ENCODE assay signal across 35 cellular contexts in the genomic region with DNA sequence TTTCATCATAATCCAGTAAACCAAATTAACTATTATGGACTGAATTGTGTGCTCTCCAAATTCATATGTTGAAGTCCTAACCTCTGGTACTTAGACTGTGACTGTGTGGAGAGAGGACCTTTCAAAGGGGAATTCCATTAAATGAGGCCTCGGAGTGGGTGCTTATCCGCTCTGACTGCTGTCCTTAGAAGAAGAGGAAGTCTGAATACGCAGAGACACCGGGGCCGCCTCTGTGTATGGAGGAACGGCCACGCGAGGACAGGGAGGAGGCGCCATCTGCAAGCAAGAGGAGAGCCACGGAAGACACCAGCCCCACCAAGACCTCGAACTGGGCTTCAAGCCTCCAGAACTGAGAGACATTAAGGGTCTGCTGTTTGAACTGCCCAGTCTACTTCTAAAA.
"Had no signal": no experiment of that assay in that cellular context is flagged by ENCODE, and none has a peak within 500 bp of the region (broad histone marks: within the 10 kb centered on the region; RNA-seq: fewer than 3 reads in every experiment).

No MANE protein-coding gene starts in this region.

- ATAC-seq: activated CD8-positive, alpha-beta T cell treated with anti-CD3 and anti-CD28 coated beads, Interleukin-2, amount 10 ng/mL, durations not matched to agents 7 days and 5 days; Panc1 had no signal

- H3K27ac Mint-ChIP-seq: activated B cell treated with CpG ODN at 0.5 μM for 24 hours; activated CD8-positive, alpha-beta T cell treated with anti-CD3 and anti-CD28 coated beads, Interleukin-2, amount 10 ng/mL, durations not matched to agents 7 days and 5 days; activated naive CD4-positive, alpha-beta T cell treated with anti-CD3 and anti-CD28 coated beads, Interleukin-2, amount 50 U/mL, for 24 hours; activated naive CD8-positive, alpha-beta T cell treated with anti-CD3 and anti-CD28 coated beads, Interleukin-2, amount 10 ng/mL, durations not matched to agents 7 days and 5 days; activated T-cell treated with anti-CD3 and anti-CD28 coated beads, Interleukin-2, amount 50 U/mL, for 24 hours; activated T-helper 2 cell treated with anti-CD3 and anti-CD28 coated beads, Interferon-gamma antibody, Interleukin-2, Interleukin-4, amounts not matched to agents 10 μg/mL and 5 μg/mL and 100 μg/mL, durations not matched to agents 14 hours and 24 hours and 36 hours; IgD-negative memory B cell had no signal

- H3K27ac ChIP-seq: ascending aorta, cardiac muscle cell, VCaP had no signal

- H3K27me3 ChIP-seq: ascending aorta, MG63 had no signal

- DNase-seq: activated B cell treated with CpG ODN at 0.5 μM for 24 hours; activated CD4-positive, alpha-beta T cell treated with anti-CD3 and anti-CD28 coated beads for 48 hours; activated CD4-positive, alpha-beta T cell treated with anti-CD3 and anti-CD28 coated beads, Interleukin-2, amount 50 U/mL, for 48 hours; activated CD4-positive, CD25-positive, alpha-beta regulatory T cell treated with anti-CD3 and anti-CD28 coated beads, Interleukin-2, amount 50 U/mL, for 72 hours; activated CD8-positive, alpha-beta T cell treated with anti-CD3 and anti-CD28 coated beads, Interleukin-2, amount 10 ng/mL, durations not matched to agents 7 days and 5 days; activated gamma-delta T cell; activated naive CD4-positive, alpha-beta T cell treated with Interleukin-2 at 50 U/mL for 16 hours; activated naive CD8-positive, alpha-beta T cell treated with anti-CD3 and anti-CD28 coated beads, Interleukin-2, amount 10 ng/mL, durations not matched to agents 7 days and 5 days; activated T-cell treated with anti-CD3 and anti-CD28 coated beads, Interleukin-2, amount 50 U/mL, for 24 hours; amygdala; cerebellar nuclear complex; Kasumi-1; KG1; MG63; MV-4-11; NCI-H1092 treated with DMSO at 0.1 percent for 48 hours; NCI-H1417; NCI-H146; NCI-H187; NCI-H2081 treated with DMSO at 0.1 percent for 48 hours; NCI-H226; NCI-H446 treated with DMSO at 0.1 percent for 48 hours; NCI-H524 treated with DMSO at 0.1 percent for 48 hours; RPMI8226; SW 1271; T-helper 1 cell; T-helper 2 cell; T-helper 9 cell had no signal

- H3K4me3 ChIP-seq: ascending aorta, cardiac muscle cell, MG63 had no signal

- H3K36me3 Mint-ChIP-seq: activated naive CD8-positive, alpha-beta T cell treated with anti-CD3 and anti-CD28 coated beads, Interleukin-2, amount 10 ng/mL, durations not matched to agents 7 days and 5 days had no signal

- H3K4me3 Mint-ChIP-seq: activated B cell treated with CpG ODN at 0.5 μM for 24 hours; activated CD8-positive, alpha-beta T cell treated with anti-CD3 and anti-CD28 coated beads, Interleukin-2, amount 10 ng/mL, durations not matched to agents 7 days and 5 days; activated naive CD4-positive, alpha-beta T cell treated with anti-CD3 and anti-CD28 coated beads, Interleukin-2, amount 50 U/mL, for 24 hours; activated naive CD8-positive, alpha-beta T cell treated with anti-CD3 and anti-CD28 coated beads, Interleukin-2, amount 10 ng/mL, durations not matched to agents 7 days and 5 days; activated T-cell treated with anti-CD3 and anti-CD28 coated beads, Interleukin-2, amount 50 U/mL, for 24 hours had no signal

- H3K4me1 ChIP-seq: ascending aorta had no signal

- H3K36me3 ChIP-seq: ascending aorta, cardiac muscle cell, MG63 had no signal

- H3K9me3 Mint-ChIP-seq: activated B cell treated with CpG ODN at 0.5 μM for 24 hours; activated naive CD4-positive, alpha-beta T cell treated with anti-CD3 and anti-CD28 coated beads, Interleukin-2, amount 50 U/mL, for 24 hours; activated naive CD8-positive, alpha-beta T cell treated with anti-CD3 and anti-CD28 coated beads, Interleukin-2, amount 10 ng/mL, durations not matched to agents 7 days and 5 days; activated T-cell treated with anti-CD3 and anti-CD28 coated beads, Interleukin-2, amount 50 U/mL, for 24 hours; activated T-helper 2 cell treated with anti-CD3 and anti-CD28 coated beads, Interferon-gamma antibody, Interleukin-2, Interleukin-4, amounts not matched to agents 10 μg/mL and 5 μg/mL and 100 μg/mL, durations not matched to agents 14 hours and 24 hours and 36 hours; IgD-negative memory B cell had no signal

- H3K9me3 ChIP-seq: ascending aorta, MG63 had no signal
